Comparison of ENCODE assay signal across 1 cellular context in genomic region chr4:185004562-185005208, GRCh38.
TF ChIP-seq lines count a peak whose summit lies in the region.

No MANE protein-coding gene starts in this region.

TF ChIP-seq in WTC11, 78 proteins besides CTCF, POLR2A, EP300 and RAD21 (continued from another document):
- no peak for TF ChIP-seq FOXP4 (CRISPR knock-in tag; IDR thresholded peaks at IDR 0.05)
- TF ChIP-seq FOXP1 (CRISPR knock-in tag; IDR thresholded peaks at IDR 0.05; ENCODE audit: borderline replicate concordance), result peak; percentile 84; the same call in 1 of the 2 replicates
- no peak for TF ChIP-seq ZNF425 (CRISPR knock-in tag; conservative IDR thresholded peaks at IDR 0.05)
- TF ChIP-seq E2F5 (CRISPR knock-in tag; IDR thresholded peaks at IDR 0.05), result no peak; the same call in 1 of the 2 replicates
- peak; percentile 97 for TF ChIP-seq MAX (CRISPR knock-in tag; IDR thresholded peaks at IDR 0.05)
- no peak for TF ChIP-seq E2F4 (CRISPR knock-in tag; IDR thresholded peaks at IDR 0.05; ENCODE audit: borderline replicate concordance, low read depth)
- TF ChIP-seq NR1H2 (CRISPR knock-in tag; IDR thresholded peaks at IDR 0.05), result no peak
- 0 out of 2 replicates have a peak, but pooled peaks have one; percentile 41 for TF ChIP-seq ESRRA (CRISPR knock-in tag; IDR thresholded peaks at IDR 0.05; ENCODE audit: borderline replicate concordance)
- no peak for TF ChIP-seq ERG (CRISPR knock-in tag; IDR thresholded peaks at IDR 0.05)
- no peak for TF ChIP-seq OVOL2 (CRISPR knock-in tag; IDR thresholded peaks at IDR 0.05; ENCODE audit: borderline replicate concordance)
- no peak for TF ChIP-seq TEAD4 (CRISPR knock-in tag; IDR thresholded peaks at IDR 0.05)
- peak; percentile 63; the same call in 1 of the 2 replicates for TF ChIP-seq ZNF232 (CRISPR knock-in tag; IDR thresholded peaks at IDR 0.05)
- TF ChIP-seq CREM (CRISPR knock-in tag; IDR thresholded peaks at IDR 0.05), result no peak; the same call in 1 of the 2 replicates
- peak; percentile 63; the same call in 1 of the 2 replicates for TF ChIP-seq NFE2L1 (CRISPR knock-in tag; IDR thresholded peaks at IDR 0.05)
- no peak for TF ChIP-seq ZNF263 (CRISPR knock-in tag; IDR thresholded peaks at IDR 0.05; ENCODE audit: low read depth)
- no peak for TF ChIP-seq NR2C2 (CRISPR knock-in tag; IDR thresholded peaks at IDR 0.05)
- TF ChIP-seq JUN (CRISPR knock-in tag; IDR thresholded peaks at IDR 0.05), result no peak
- no peak for TF ChIP-seq ATF3 (CRISPR knock-in tag; conservative IDR thresholded peaks at IDR 0.05)
- no peak for TF ChIP-seq JAZF1 (CRISPR knock-in tag; IDR thresholded peaks at IDR 0.05)
